Comparison of ENCODE assay signal across 1 cellular context in the genomic region with DNA sequence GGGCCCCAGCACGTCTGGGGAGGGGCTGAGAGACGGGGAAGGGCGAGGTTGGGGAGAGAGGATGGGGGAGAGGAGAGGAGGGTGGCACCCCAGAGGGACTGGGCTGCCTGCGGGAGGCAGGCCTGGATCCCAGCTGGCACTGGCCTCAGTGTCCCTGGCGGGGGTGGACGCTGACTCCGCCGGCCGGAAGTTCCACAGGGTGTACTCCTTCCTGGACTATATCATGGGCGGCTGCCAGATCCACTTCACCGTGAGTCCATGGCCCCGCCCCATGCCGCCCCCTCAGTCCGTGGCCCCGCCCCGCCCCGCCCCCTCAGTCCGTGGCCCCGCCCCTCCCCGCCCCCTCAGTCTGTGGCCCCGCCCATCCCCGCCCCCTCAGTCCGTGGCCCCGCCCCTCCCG.
TF ChIP-seq lines count a peak whose summit lies in the region.

No MANE protein-coding gene starts in this region.

TF ChIP-seq in IMR-90, 13 proteins besides CTCF, POLR2A, EP300 and RAD21 (continued from another document):
- TF ChIP-seq RFX5 (IDR thresholded peaks at IDR 0.05; ENCODE audit: low read depth, low read length) (no peak), SMC3 (IDR thresholded peaks at IDR 0.05; ENCODE audit: low read depth, low read length) (no peak), NFE2L2 (IDR thresholded peaks at IDR 0.05; ENCODE audit: low read depth, low read length) (no peak), RCOR1 (IDR thresholded peaks at IDR 0.05; ENCODE audit: insufficient replicate concordance, low read length) (no peak), BHLHE40 (IDR thresholded peaks at IDR 0.05; ENCODE audit: low read depth, low read length) (no peak), ELK1 (IDR thresholded peaks at IDR 0.05; ENCODE audit: borderline replicate concordance, low read depth, low read length) (no peak)
